8 cellular contexts compared by ENCODE assay signal in genomic region chr6:114342826-114343781, GRCh38. TPM values are rescaled to one million over a fixed set of nuclear protein-coding genes. Genes with fewer than 3 reads are reported as not detected.
DNase-seq lines count a peak whose midpoint lies in the region; ATAC-seq and TF ChIP-seq lines count a peak whose summit lies in the region.

A gene with protein sequence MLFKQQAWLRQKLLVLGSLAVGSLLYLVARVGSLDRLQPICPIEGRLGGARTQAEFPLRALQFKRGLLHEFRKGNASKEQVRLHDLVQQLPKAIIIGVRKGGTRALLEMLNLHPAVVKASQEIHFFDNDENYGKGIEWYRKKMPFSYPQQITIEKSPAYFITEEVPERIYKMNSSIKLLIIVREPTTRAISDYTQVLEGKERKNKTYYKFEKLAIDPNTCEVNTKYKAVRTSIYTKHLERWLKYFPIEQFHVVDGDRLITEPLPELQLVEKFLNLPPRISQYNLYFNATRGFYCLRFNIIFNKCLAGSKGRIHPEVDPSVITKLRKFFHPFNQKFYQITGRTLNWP (minus strand): TSS chr6:114343023. CDS start chr6:114062845, 280,178 bp downstream.

- ATAC-seq in SK-N-SH treated with all-trans-retinoic acid at 6 μM for 48 hours (peak; percentile 89), GM18858 (IDR thresholded peaks at IDR 0.05; ENCODE audit: unreplicated experiment) (no peak)

- H3K4me1 ChIP-seq in ES-I3 (ENCODE audit: insufficient read depth, low read length): peaks cover 16% of the 10 kb centered on the region
- H3K4me1 ChIP-seq in esophagus squamous epithelium: peaks cover 11 to 30% (median 12%) of the 10 kb centered on the region in 3 donors
- H3K4me1 ChIP-seq in mucosa of stomach (ENCODE audit: control insufficient read depth, insufficient read depth, low read length): no peaks in the 10 kb centered on the region
- H3K4me1 ChIP-seq in vagina: peaks cover 27% of the 10 kb centered on the region

- H3K27me3 ChIP-seq in esophagus squamous epithelium: peaks cover 7 to 65% (median 9%) of the 10 kb centered on the region in 4 donors
- peaks cover 6% of the 10 kb centered on the region for H3K27me3 ChIP-seq in mucosa of stomach (ENCODE audit: control insufficient read depth, insufficient read depth, low read length)
- H3K27me3 ChIP-seq in vagina: peaks cover 7% of the 10 kb centered on the region

- WGBS in esophagus squamous epithelium, 2 donors: 0 to 2% methylated on average over 14 to 44 of the region's 73 CpGs

- TF ChIP-seq POLR2A in esophagus squamous epithelium (IDR thresholded peaks at IDR 0.05): no peak
- TF ChIP-seq POLR2A in vagina (IDR thresholded peaks at IDR 0.05): no peak

- TF ChIP-seq CTCF in esophagus squamous epithelium (IDR thresholded peaks at IDR 0.05) (no peak), vagina (IDR thresholded peaks at IDR 0.05) (no peak)

- H3K4me3 ChIP-seq in esophagus squamous epithelium (peak within 1 kb of the TSS; percentile 31 to 68 (median 44)), mucosa of stomach (ENCODE audit: low read length) (peak within 1 kb of the TSS; percentile 82), vagina (peak within 1 kb of the TSS; percentile 37 to 38)

- H3K27ac ChIP-seq in esophagus squamous epithelium: no peak within 1 kb of the TSS
- H3K27ac ChIP-seq in vagina: no peak within 1 kb of the TSS

- H3K9me3 ChIP-seq in ES-I3 (ENCODE audit: control insufficient read depth, insufficient read depth, low read length) (no peaks in the 10 kb centered on the region), esophagus squamous epithelium (no peaks in the 10 kb centered on the region), mucosa of stomach (ENCODE audit: control insufficient read depth, low read length) (no peaks in the 10 kb centered on the region), vagina (no peaks in the 10 kb centered on the region)

- DNase-seq in HT1080 (ENCODE audit: low read depth) (peak; percentile 63), esophagus squamous epithelium (lab: John Stamatoyannopoulos, UW) (no peak), vagina (ENCODE audit: extremely low spot score in 2 of 2) (no peak)
- DNase-seq in stimulated activated CD4-positive, alpha-beta T cell treated with anti-CD3 and anti-CD28 coated beads, Interleukin-12 subunit alpha, Interleukin-12 subunit beta, amount 100 ng/mL, for 4 hours: no peak

- intact Hi-C loops in esophagus squamous epithelium (cut with DNase I) (no loop called here), vagina (cut with DNase I) (no loop called here)

- H3K9ac ChIP-seq in ES-I3 (ENCODE audit: low read depth, low read length) (peak within 1 kb of the TSS; percentile 77), mucosa of stomach (ENCODE audit: low read length) (peak within 1 kb of the TSS; percentile 70)

- H3K36me3 ChIP-seq in ES-I3 (ENCODE audit: insufficient read depth, low read length): no peaks in the 10 kb centered on the region
- no peaks in the 10 kb centered on the region for H3K36me3 ChIP-seq in esophagus squamous epithelium
- H3K36me3 ChIP-seq in mucosa of stomach (ENCODE audit: control insufficient read depth, insufficient read depth, low read length): no peaks in the 10 kb centered on the region
- H3K36me3 ChIP-seq in vagina: no peaks in the 10 kb centered on the region

TF ChIP-seq in SK-N-SH treated with all-trans-retinoic acid at 6 μM for 48 hours, 23 proteins besides CTCF, POLR2A, EP300 and RAD21 (continues in another document):
- TF ChIP-seq ZFP3 (CRISPR knock-in tag; IDR thresholded peaks at IDR 0.05) (no peak), TCF4 (CRISPR knock-in tag; IDR thresholded peaks at IDR 0.05; ENCODE audit: borderline replicate concordance) (no peak), ISL1 (CRISPR knock-in tag; IDR thresholded peaks at IDR 0.05) (no peak), SNAI2 (CRISPR knock-in tag; IDR thresholded peaks at IDR 0.05) (no peak), CSDC2 (CRISPR knock-in tag; IDR thresholded peaks at IDR 0.05) (no peak), ESRRG (CRISPR knock-in tag; IDR thresholded peaks at IDR 0.05) (no peak), CSRNP3 (CRISPR knock-in tag; IDR thresholded peaks at IDR 0.05) (no peak), ZFP30 (CRISPR knock-in tag; IDR thresholded peaks at IDR 0.05) (no peak), ZC3H10 (CRISPR knock-in tag; IDR thresholded peaks at IDR 0.05) (no peak), CREB5 (CRISPR knock-in tag; IDR thresholded peaks at IDR 0.05; ENCODE audit: low read depth) (no peak), ZNF565 (CRISPR knock-in tag; conservative IDR thresholded peaks at IDR 0.05; ENCODE audit: low read depth) (no peak)
- TF ChIP-seq, protein P1, sequence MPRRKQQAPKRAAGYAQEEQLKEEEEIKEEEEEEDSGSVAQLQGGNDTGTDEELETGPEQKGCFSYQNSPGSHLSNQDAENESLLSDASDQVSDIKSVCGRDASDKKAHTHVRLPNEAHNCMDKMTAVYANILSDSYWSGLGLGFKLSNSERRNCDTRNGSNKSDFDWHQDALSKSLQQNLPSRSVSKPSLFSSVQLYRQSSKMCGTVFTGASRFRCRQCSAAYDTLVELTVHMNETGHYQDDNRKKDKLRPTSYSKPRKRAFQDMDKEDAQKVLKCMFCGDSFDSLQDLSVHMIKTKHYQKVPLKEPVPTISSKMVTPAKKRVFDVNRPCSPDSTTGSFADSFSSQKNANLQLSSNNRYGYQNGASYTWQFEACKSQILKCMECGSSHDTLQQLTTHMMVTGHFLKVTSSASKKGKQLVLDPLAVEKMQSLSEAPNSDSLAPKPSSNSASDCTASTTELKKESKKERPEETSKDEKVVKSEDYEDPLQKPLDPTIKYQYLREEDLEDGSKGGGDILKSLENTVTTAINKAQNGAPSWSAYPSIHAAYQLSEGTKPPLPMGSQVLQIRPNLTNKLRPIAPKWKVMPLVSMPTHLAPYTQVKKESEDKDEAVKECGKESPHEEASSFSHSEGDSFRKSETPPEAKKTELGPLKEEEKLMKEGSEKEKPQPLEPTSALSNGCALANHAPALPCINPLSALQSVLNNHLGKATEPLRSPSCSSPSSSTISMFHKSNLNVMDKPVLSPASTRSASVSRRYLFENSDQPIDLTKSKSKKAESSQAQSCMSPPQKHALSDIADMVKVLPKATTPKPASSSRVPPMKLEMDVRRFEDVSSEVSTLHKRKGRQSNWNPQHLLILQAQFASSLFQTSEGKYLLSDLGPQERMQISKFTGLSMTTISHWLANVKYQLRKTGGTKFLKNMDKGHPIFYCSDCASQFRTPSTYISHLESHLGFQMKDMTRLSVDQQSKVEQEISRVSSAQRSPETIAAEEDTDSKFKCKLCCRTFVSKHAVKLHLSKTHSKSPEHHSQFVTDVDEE (CRISPR knock-in tag; IDR thresholded peaks at IDR 0.05): no peak
- TF ChIP-seq, protein P2, sequence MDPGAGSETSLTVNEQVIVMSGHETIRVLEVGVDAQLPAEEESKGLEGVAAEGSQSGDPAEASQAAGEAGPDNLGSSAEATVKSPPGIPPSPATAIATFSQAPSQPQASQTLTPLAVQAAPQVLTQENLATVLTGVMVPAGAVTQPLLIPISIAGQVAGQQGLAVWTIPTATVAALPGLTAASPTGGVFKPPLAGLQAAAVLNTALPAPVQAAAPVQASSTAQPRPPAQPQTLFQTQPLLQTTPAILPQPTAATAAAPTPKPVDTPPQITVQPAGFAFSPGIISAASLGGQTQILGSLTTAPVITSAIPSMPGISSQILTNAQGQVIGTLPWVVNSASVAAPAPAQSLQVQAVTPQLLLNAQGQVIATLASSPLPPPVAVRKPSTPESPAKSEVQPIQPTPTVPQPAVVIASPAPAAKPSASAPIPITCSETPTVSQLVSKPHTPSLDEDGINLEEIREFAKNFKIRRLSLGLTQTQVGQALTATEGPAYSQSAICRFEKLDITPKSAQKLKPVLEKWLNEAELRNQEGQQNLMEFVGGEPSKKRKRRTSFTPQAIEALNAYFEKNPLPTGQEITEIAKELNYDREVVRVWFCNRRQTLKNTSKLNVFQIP (CRISPR knock-in tag; IDR thresholded peaks at IDR 0.05; ENCODE audit: borderline replicate concordance, low read depth): no peak

RNA-seq across cellular contexts. Expression of the gene that starts here (rescaled TPM):
- total RNA-seq in HT1080 (2014; rRNA removed; shearing (Covaris generic)): 0.18 TPM in 1 of 2 replicates, not detected in the other
- polyA plus RNA-seq in HT1080 (2015; cell fraction: cytosol; rRNA removed): 0.07 and 0.10 TPM in 2 replicates
- polyA plus RNA-seq in HT1080 (2015; cell fraction: nucleus; rRNA removed): 0.08 and 0.10 TPM in 2 replicates
- total RNA-seq in esophagus squamous epithelium (not detected), vagina (not detected)

Comparison
In these comparisons a context has a peak if more than half of its experiments do, and no peak if none do; other contexts are left out.
1. Peak in DNase-seq in HT1080; RNA of the gene not detected or under 1 TPM.